16 cellular contexts compared by ENCODE assay signal in the genomic region with DNA sequence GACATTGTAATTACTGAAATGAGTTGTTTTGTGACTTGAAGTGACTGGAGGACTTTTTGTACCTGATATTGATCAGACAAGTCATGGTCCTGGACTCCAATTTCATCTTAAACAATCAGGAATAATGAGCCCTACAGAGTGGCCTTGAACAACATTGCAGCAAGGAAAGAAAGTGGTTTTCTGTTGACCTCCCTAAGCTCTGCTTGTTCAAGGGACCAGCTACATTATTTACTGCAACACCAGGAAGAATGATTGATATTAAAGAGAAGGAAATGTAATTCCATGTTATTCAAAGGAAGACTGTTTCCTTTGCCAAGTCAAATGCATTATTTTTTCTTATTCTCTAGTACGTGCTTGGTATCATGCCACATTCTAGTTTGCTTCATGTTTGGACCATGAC. TPM values are rescaled to one million over a fixed set of nuclear protein-coding genes. Genes with fewer than 3 reads are reported as not detected.
DNase-seq lines count a peak whose midpoint lies in the region; ATAC-seq, FAIRE-seq and TF ChIP-seq lines count a peak whose summit lies in the region.
"Had no signal": no experiment of that assay in that cellular context is flagged by ENCODE, and none has a peak within 500 bp of the region (broad histone marks: within the 10 kb centered on the region; RNA-seq: fewer than 3 reads in every experiment).

No MANE protein-coding gene starts in this region.

- H3K79me2 ChIP-seq in Loucy (ENCODE audit: insufficient read depth, low read length) (no peaks in the 10 kb centered on the region), endothelial cell of umbilical vein (ENCODE audit: control insufficient read depth, insufficient read depth, low read length) (no peaks in the 10 kb centered on the region)

- H3K36me3 Mint-ChIP-seq in WTC11, result peaks cover 21% of the 10 kb centered on the region

- H3K27ac ChIP-seq in endothelial cell of umbilical vein (ENCODE audit: insufficient read depth, low read depth, low read length), result peak overlapping the region; percentile 23
- peak overlapping the region; percentile 2 for H3K27ac ChIP-seq in psoas muscle

- H3K27ac Mint-ChIP-seq in WTC11, result 0 out of 2 replicates have a peak overlapping the region, but pooled peaks have one; percentile 11

- FAIRE-seq in endothelial cell of umbilical vein (lab: Jason Lieb, UNC), result peak; percentile 37

- dilution Hi-C loops in endothelial cell of umbilical vein (cut with MboI; ENCODE audit: extremely low pct_ligation_motif_present, low sequenced_read_pairs), result no loop called here

- H3K4me3 ChIP-seq in Loucy (ENCODE audit: low read length, poor library complexity, severe bottlenecking) (peak overlapping the region; percentile 32), endothelial cell of umbilical vein (replicated peaks in 1 of 3; ENCODE audit: insufficient read depth in 1 of 3, low read depth in 1 of 3, low read length in 3 of 3) (no peak overlapping the region), psoas muscle (no peak overlapping the region)

- peak overlapping the region; percentile 56 for H3K4me2 ChIP-seq in Loucy (ENCODE audit: low read depth, low read length, poor library complexity, severe bottlenecking)
- H3K4me2 ChIP-seq in endothelial cell of umbilical vein (ENCODE audit: insufficient read depth, low read length), result peak overlapping the region; percentile 8

- POLR2A ChIA-PET in WTC11 (lab: Charles Lee), result no interaction called here
- POLR2A ChIA-PET in endothelial cell of umbilical vein (lab: Charles Lee), result no interaction called here

- no peaks in the 10 kb centered on the region for H3F3A ChIP-seq in Loucy (ENCODE audit: low read depth)

- TF ChIP-seq CTCF in Loucy (conservative IDR thresholded peaks at IDR 0.05; ENCODE audit: low read length) (no peak), WTC11 (IDR thresholded peaks at IDR 0.05) (no peak), endothelial cell of umbilical vein (IDR thresholded peaks at IDR 0.05; ENCODE audit: extremely low read depth in 1 of 2, insufficient read depth in 1 of 2, low read depth in 1 of 2, low read length in 2 of 2) (no peak), psoas muscle (IDR thresholded peaks at IDR 0.05) (no peak)

- no peaks in the 10 kb centered on the region for H3K27me3 Mint-ChIP-seq in WTC11 (ENCODE audit: low read depth)

- H3K9me3 ChIP-seq in Loucy (ENCODE audit: insufficient read depth, low read depth, low read length), result no peaks in the 10 kb centered on the region
- H3K9me3 ChIP-seq in endothelial cell of umbilical vein (replicated peaks; ENCODE audit: control insufficient read depth, insufficient read depth, low read length), result no peaks in the 10 kb centered on the region
- H3K9me3 ChIP-seq in psoas muscle, result no peaks in the 10 kb centered on the region

- peaks cover 33% of the 10 kb centered on the region for H3K4me1 Mint-ChIP-seq in WTC11

- H4K20me1 ChIP-seq in Loucy (ENCODE audit: insufficient read depth, low read length, poor library complexity, severe bottlenecking), result no peaks in the 10 kb centered on the region
- no peaks in the 10 kb centered on the region for H4K20me1 ChIP-seq in endothelial cell of umbilical vein (replicated peaks; ENCODE audit: control insufficient read depth, extremely low read depth, insufficient read depth, low read length)

- H3K9ac ChIP-seq in Loucy (ENCODE audit: low read depth, low read length, poor library complexity, severe bottlenecking) (no peak overlapping the region), endothelial cell of umbilical vein (replicated peaks; ENCODE audit: extremely low read depth, insufficient read depth, low read length) (no peak overlapping the region)

- no peak overlapping the region for H3K4me3 Mint-ChIP-seq in WTC11

- H3K9me2 ChIP-seq in Loucy (replicated peaks; ENCODE audit: low read depth, low read length), result no peaks in the 10 kb centered on the region

- peaks cover 14% of the 10 kb centered on the region for H3K9me3 Mint-ChIP-seq in WTC11

- H3K4me1 ChIP-seq in Loucy (ENCODE audit: insufficient read depth, low read length, poor library complexity, severe bottlenecking), result peaks cover 18% of the 10 kb centered on the region
- peaks cover 15% of the 10 kb centered on the region for H3K4me1 ChIP-seq in endothelial cell of umbilical vein (ENCODE audit: control insufficient read depth, extremely low read depth, insufficient read depth, low read length)
- H3K4me1 ChIP-seq in psoas muscle, result peaks cover 17% of the 10 kb centered on the region

- CTCF ChIA-PET in WTC11 (lab: Charles Lee) (interaction anchor here (0.6 to 1.6 kb wide), 2 partner anchors 37 to 113 kb away, joined by 3 to 7 read pairs; no protein-coding TSS in a partner anchor), endothelial cell of umbilical vein (lab: Charles Lee) (interaction anchor here (0.9 to 1.8 kb wide), 7 partner anchors 9 to 312 kb away, joined by 3 to 4 read pairs (median 3); partner anchors contain the start of gene FXN)

- ATAC-seq in WTC11, result no peak
- peak in 1 of 4 donors; percentile 1 for ATAC-seq in psoas muscle
- ATAC-seq in SK-N-SH treated with all-trans-retinoic acid at 6 μM for 48 hours, result no peak
- ATAC-seq: Panc1 had no signal

- H3K9me1 ChIP-seq in endothelial cell of umbilical vein (replicated peaks; ENCODE audit: control insufficient read depth, extremely low read depth, insufficient read depth, low read length), result no peaks in the 10 kb centered on the region

- intact Hi-C loops in endothelial cell of umbilical vein (cut with micrococcal nuclease) (loop anchor here (5.0 kb wide), 1 partner anchor 50 kb away; no protein-coding TSS in a partner anchor), psoas muscle (cut with DNase I) (no loop called here)

- WGBS in psoas muscle, 3 donors, result 51 to 82% (median 63%) methylated on average over 1 of the region's 1 CpG

- no peak for DNase-seq in WTC11 (ENCODE audit: low spot score)
- peak; percentile 71 for DNase-seq in endothelial cell of umbilical vein (ENCODE audit: low read depth, low spot score)
- no peak for DNase-seq in psoas muscle
- DNase-seq in NCI-H774 (lab: John Stamatoyannopoulos, UW), result no peak
- DNase-seq in SW 1271 (lab: John Stamatoyannopoulos, UW), result no peak
- DNase-seq: ACHN, C1 segment of cervical spinal cord, DMS79 treated with DMSO at 0.1 percent for 48 hours, GOT3, NCI-H1417 treated with DMSO at 0.1 percent for 48 hours, NCI-H1930, NCI-H2171, NCI-H526 treated with DMSO at 0.1 percent for 48 hours had no signal

- peak overlapping the region; percentile 77 for H2AFZ ChIP-seq in Loucy (ENCODE audit: low read length)
- H2AFZ ChIP-seq in endothelial cell of umbilical vein (ENCODE audit: low read depth, low read length), result peak overlapping the region; percentile 68

- H3K36me3 ChIP-seq in Loucy (ENCODE audit: insufficient read depth, low read length) (no peaks in the 10 kb centered on the region), endothelial cell of umbilical vein (ENCODE audit: control insufficient read depth in 2 of 2, extremely low read depth in 1 of 2, insufficient read depth in 2 of 2, low read length in 2 of 2) (no peaks in the 10 kb centered on the region), psoas muscle (ENCODE audit: insufficient read depth in 1 of 2, low read depth in 1 of 2) (no peaks in the 10 kb centered on the region)

- TF ChIP-seq POLR2A in endothelial cell of umbilical vein (IDR thresholded peaks at IDR 0.05; ENCODE audit: low read depth, low read length), result no peak

- H3K27me3 ChIP-seq in Loucy (ENCODE audit: insufficient read depth, low read length, poor library complexity, severe bottlenecking) (no peaks in the 10 kb centered on the region), endothelial cell of umbilical vein (ENCODE audit: control insufficient read depth in 2 of 2, insufficient read depth in 2 of 2, low read length in 2 of 2) (no peaks in the 10 kb centered on the region), psoas muscle (ENCODE audit: insufficient read depth in 3 of 3, low read length in 2 of 3) (no peaks in the 10 kb centered on the region)

- no TSS peak for BruUV-seq in endothelial cell of umbilical vein (replicated peaks; lab: Mats Ljungman, UMichigan)

TF ChIP-seq in WTC11, 78 proteins besides CTCF, POLR2A, EP300 and RAD21 (continues in another document):
- no peak for TF ChIP-seq CBFB (CRISPR knock-in tag; IDR thresholded peaks at IDR 0.05; ENCODE audit: low read depth)
- TF ChIP-seq TCF7 (CRISPR knock-in tag; IDR thresholded peaks at IDR 0.05; ENCODE audit: low read depth), result no peak
- no peak for TF ChIP-seq MAX (CRISPR knock-in tag; IDR thresholded peaks at IDR 0.05)

TF ChIP-seq in endothelial cell of umbilical vein, 7 proteins besides CTCF, POLR2A, EP300 and RAD21 (continues in another document):
- no peak for TF ChIP-seq MYC (IDR thresholded peaks at IDR 0.05; ENCODE audit: low read depth, low read length)
- no peak for TF ChIP-seq MAX (IDR thresholded peaks at IDR 0.05; ENCODE audit: insufficient read depth, insufficient read length)
- TF ChIP-seq FOS (IDR thresholded peaks at IDR 0.05; ENCODE audit: borderline replicate concordance, insufficient read depth, low read length), result no peak
- TF ChIP-seq EZH2 (IDR thresholded peaks at IDR 0.05; ENCODE audit: borderline replicate concordance, low read depth, low read length, severe bottlenecking), result no peak

TF ChIP-seq in SK-N-SH treated with all-trans-retinoic acid at 6 μM for 48 hours, 23 proteins besides CTCF, POLR2A, EP300 and RAD21 (continues in another document):
- no peak for TF ChIP-seq ZNF565 (CRISPR knock-in tag; conservative IDR thresholded peaks at IDR 0.05; ENCODE audit: low read depth)
- TF ChIP-seq TCF4 (CRISPR knock-in tag; IDR thresholded peaks at IDR 0.05; ENCODE audit: borderline replicate concordance), result no peak
- TF ChIP-seq TOX (CRISPR knock-in tag; IDR thresholded peaks at IDR 0.05; ENCODE audit: borderline replicate concordance), result no peak
- TF ChIP-seq ZNF8 (CRISPR knock-in tag; IDR thresholded peaks at IDR 0.05), result no peak
- no peak for TF ChIP-seq ZC3H10 (CRISPR knock-in tag; IDR thresholded peaks at IDR 0.05)
- no peak for TF ChIP-seq ZNF70 (CRISPR knock-in tag; IDR thresholded peaks at IDR 0.05)
- TF ChIP-seq SNAI2 (CRISPR knock-in tag; IDR thresholded peaks at IDR 0.05), result no peak
- TF ChIP-seq BACH2 (CRISPR knock-in tag; IDR thresholded peaks at IDR 0.05; ENCODE audit: borderline replicate concordance), result no peak
- no peak for TF ChIP-seq ZFP30 (CRISPR knock-in tag; IDR thresholded peaks at IDR 0.05)
- no peak for TF ChIP-seq PPARA (CRISPR knock-in tag; IDR thresholded peaks at IDR 0.05; ENCODE audit: borderline replicate concordance)

RNA-seq across cellular contexts. Expression of gene ENTREP1, which starts 22.6 kb away (rescaled TPM):
- total RNA-seq in WTC11 (2021) (18.7 to 22.4 TPM (median 21.1 TPM) in 3 replicates), endothelial cell of umbilical vein (5.0 and 7.1 TPM in 2 replicates), psoas muscle (10 to 100 TPM; 19.6 to 35.7 (median 25.3) TPM)
- polyA plus RNA-seq in endothelial cell of umbilical vein (13.5 and 14.6 TPM in 2 replicates), psoas muscle (10 to 100 TPM in 2 of 3 donors, 1 to 10 TPM in 1; 5.1 to 13.9 (median 12.4) TPM)
- polyA plus RNA-seq in endothelial cell of umbilical vein (2011; cell fraction: cytosol; rRNA removed), result 4.8 and 5.8 TPM in 2 replicates
- 63.9 and 99.7 TPM in 2 replicates for polyA plus RNA-seq in endothelial cell of umbilical vein (2011; cell fraction: nucleus; rRNA removed)
- polyA plus RNA-seq in endothelial cell of umbilical vein (2012), result 2.1 and 3.2 TPM in 2 replicates
- polyA minus RNA-seq in endothelial cell of umbilical vein, result 15.2 and 18.3 TPM in 2 replicates
- 0.51 TPM for polyA minus RNA-seq in endothelial cell of umbilical vein (2011; cell fraction: cytosol; rRNA and poly(A)+ RNA removed)
- polyA minus RNA-seq in endothelial cell of umbilical vein (2011; cell fraction: nucleus; rRNA and poly(A)+ RNA removed), result 20.0 and 22.9 TPM in 2 replicates
